16 cellular contexts compared by ENCODE assay signal in genomic region chr3:171018151-171018935, GRCh38. TPM values are rescaled to one million over a fixed set of nuclear protein-coding genes. Genes with fewer than 3 reads are reported as not detected.
DNase-seq lines count a peak whose midpoint lies in the region; ATAC-seq and TF ChIP-seq lines count a peak whose summit lies in the region.
"Had no signal": no experiment of that assay in that cellular context is flagged by ENCODE, and none has a peak within 500 bp of the region (broad histone marks: within the 10 kb centered on the region; RNA-seq: fewer than 3 reads in every experiment).

No MANE protein-coding gene starts in this region.

- POLR2A ChIA-PET in AG04449 (lab: Yijun Ruan, JAX) = interaction anchor here (1.0 kb wide), 1 partner anchor 149 kb away, joined by 3 read pairs; no protein-coding TSS in a partner anchor

- no peaks in the 10 kb centered on the region for H3K27me3 Mint-ChIP-seq in glutamatergic neuron (ENCODE audit: unreplicated experiment)

- no peaks in the 10 kb centered on the region for H3K4me1 Mint-ChIP-seq in glutamatergic neuron (ENCODE audit: low read depth, unreplicated experiment)
- H3K4me1 Mint-ChIP-seq: activated CD8-positive, alpha-beta memory T cell treated with anti-CD3 and anti-CD28 coated beads, Interleukin-2, amount 10 ng/mL, durations not matched to agents 7 days and 5 days had no signal

- no peaks in the 10 kb centered on the region for H3K36me3 Mint-ChIP-seq in glutamatergic neuron (ENCODE audit: unreplicated experiment)
- H3K36me3 Mint-ChIP-seq: activated CD8-positive, alpha-beta memory T cell treated with anti-CD3 and anti-CD28 coated beads, Interleukin-2, amount 10 ng/mL, durations not matched to agents 7 days and 5 days; CD8-positive, alpha-beta T cell had no signal

- TF ChIP-seq CTCF in AG04449 (IDR thresholded peaks at IDR 0.05; ENCODE audit: insufficient read depth, low read length, missing control alignments) (peak; percentile 24), GM13977 (IDR thresholded peaks at IDR 0.05; ENCODE audit: extremely low read depth, insufficient read depth, missing control alignments) (peak; percentile 16), RWPE2 (IDR thresholded peaks at IDR 0.05; ENCODE audit: poor library complexity, severe bottlenecking) (peak; percentile 9), glutamatergic neuron (IDR thresholded peaks at IDR 0.05; ENCODE audit: partially characterized antibody, unreplicated experiment) (peak; percentile 44), spleen (IDR thresholded peaks at IDR 0.05 in 8 of 11, conservative IDR thresholded peaks at IDR 0.05 in 3 of 11) (no peak)

- ATAC-seq in RWPE2 (ENCODE audit: low read depth) (no peak), GM21381 (IDR thresholded peaks at IDR 0.05; ENCODE audit: unreplicated experiment) (no peak)
- ATAC-seq: activated CD8-positive, alpha-beta memory T cell treated with anti-CD3 and anti-CD28 coated beads, Interleukin-2, amount 10 ng/mL, durations not matched to agents 7 days and 5 days; CD8-positive, alpha-beta T cell; esophagus mucosa; left ventricle myocardium superior had no signal

- H3K27ac Mint-ChIP-seq in glutamatergic neuron (ENCODE audit: unreplicated experiment) = no peak overlapping the region
- H3K27ac Mint-ChIP-seq: activated CD8-positive, alpha-beta memory T cell treated with anti-CD3 and anti-CD28 coated beads, Interleukin-2, amount 10 ng/mL, durations not matched to agents 7 days and 5 days; CD8-positive, alpha-beta T cell had no signal

- H3K4me3 ChIP-seq in AG04449 (ENCODE audit: low read depth, low read length) (no peak overlapping the region), RWPE2 (ENCODE audit: severe bottlenecking) (no peak overlapping the region), spleen (no peak overlapping the region)
- H3K4me3 ChIP-seq: ascending aorta, SK-N-MC, upper lobe of left lung had no signal

- CTCF ChIA-PET in AG04449 (lab: Yijun Ruan, JAX) = interaction anchor here (0.9 to 2.2 kb wide), 8 partner anchors 9 to 25 kb away, joined by 4 to 9 read pairs (median 6); partner anchors contain the start of gene SLC2A2

- H3K27me3 ChIP-seq in RWPE2 (ENCODE audit: insufficient read depth, poor library complexity, severe bottlenecking) (no peaks in the 10 kb centered on the region), spleen (replicated peaks in 1 of 7) (peaks cover 0 to 4% (median 0%) of the 10 kb centered on the region in 7 donors)
- H3K27me3 ChIP-seq: ascending aorta, upper lobe of left lung had no signal

- H3K9me3 Mint-ChIP-seq in glutamatergic neuron (ENCODE audit: unreplicated experiment) = no peaks in the 10 kb centered on the region
- H3K9me3 Mint-ChIP-seq: CD8-positive, alpha-beta T cell had no signal

- H3K9me3 ChIP-seq in RWPE2 (ENCODE audit: severe bottlenecking) (no peaks in the 10 kb centered on the region), spleen (no peaks in the 10 kb centered on the region)
- H3K9me3 ChIP-seq: ascending aorta, upper lobe of left lung had no signal

- intact Hi-C loops in spleen (cut with DNase I; ENCODE audit: low total_unique reads) = no loop called here

- 57 to 67% (median 64%) methylated on average over 6 of the region's 6 CpGs for WGBS in spleen, 5 donors

- H3K4me1 ChIP-seq in RWPE2 (ENCODE audit: insufficient read depth, poor library complexity, severe bottlenecking) (no peaks in the 10 kb centered on the region), spleen (no peaks in the 10 kb centered on the region)
- H3K4me1 ChIP-seq: ascending aorta had no signal

- no peaks in the 10 kb centered on the region for H3K36me3 ChIP-seq in RWPE2 (ENCODE audit: low read depth)
- no peaks in the 10 kb centered on the region for H3K36me3 ChIP-seq in spleen
- H3K36me3 ChIP-seq: ascending aorta, upper lobe of left lung had no signal

- DNase-seq in AG04449 (ENCODE audit: low read depth, low spot score) (no peak), GM13977 (ENCODE audit: low spot score) (no peak), RWPE2 (ENCODE audit: low spot score) (no peak), glutamatergic neuron (peak; percentile 23), spleen (no peak), SK-N-DZ (ENCODE audit: low spot score) (no peak), putamen (ENCODE audit: low spot score) (no peak)
- DNase-seq: activated CD8-positive, alpha-beta memory T cell treated with anti-CD3 and anti-CD28 coated beads, Interleukin-2, amount 10 ng/mL, durations not matched to agents 7 days and 5 days; CD8-positive, alpha-beta T cell; KG1; left ventricle myocardium superior; upper lobe of left lung had no signal

- no peak for TF ChIP-seq POLR2A in spleen (IDR thresholded peaks at IDR 0.05)

- H3K4me3 Mint-ChIP-seq in glutamatergic neuron (ENCODE audit: unreplicated experiment) = no peak overlapping the region
- H3K4me3 Mint-ChIP-seq: activated CD8-positive, alpha-beta memory T cell treated with anti-CD3 and anti-CD28 coated beads, Interleukin-2, amount 10 ng/mL, durations not matched to agents 7 days and 5 days; CD8-positive, alpha-beta T cell had no signal

- in situ Hi-C loops in GM13977 (cut with MboI; ENCODE audit: low pct_unique_long_range_greater_than_20kb, low sequenced_read_pairs, unreplicated experiment) = no loop called here

- H3K27ac ChIP-seq in RWPE2 (ENCODE audit: poor library complexity, severe bottlenecking) = no peak overlapping the region
- no peak overlapping the region for H3K27ac ChIP-seq in spleen
- H3K27ac ChIP-seq: ascending aorta, SK-N-MC, upper lobe of left lung had no signal

RNA-seq across cellular contexts. Expression of gene SLC2A2, which starts 8.2 kb away (rescaled TPM):
- total RNA-seq in glutamatergic neuron (ENCODE audit: unreplicated experiment) (not detected), spleen (not detected)
- not detected for polyA plus RNA-seq in spleen
- polyA plus RNA-seq in SK-N-DZ (2014; cell fraction: cytosol; rRNA removed) = not detected in 2 replicates
- not detected in 2 replicates for polyA plus RNA-seq in SK-N-DZ (2014; cell fraction: nucleus; rRNA removed)
- total RNA-seq: activated CD8-positive, alpha-beta memory T cell treated with anti-CD3 and anti-CD28 coated beads, Interleukin-2, amount 10 ng/mL, durations not matched to agents 7 days and 5 days; ascending aorta; CD8-positive, alpha-beta T cell; esophagus mucosa; left ventricle myocardium superior had no signal

Comparison
In these comparisons a context has a peak if more than half of its experiments do, and no peak if none do; other contexts are left out.
1. CTCF ChIP-seq: peak in AG04449 (single experiment), GM13977 (single experiment), RWPE2 (single experiment) and glutamatergic neuron (single experiment); none in spleen (0 of 11).